Comparison of ENCODE assay signal across 2 cellular contexts in the genomic region with DNA sequence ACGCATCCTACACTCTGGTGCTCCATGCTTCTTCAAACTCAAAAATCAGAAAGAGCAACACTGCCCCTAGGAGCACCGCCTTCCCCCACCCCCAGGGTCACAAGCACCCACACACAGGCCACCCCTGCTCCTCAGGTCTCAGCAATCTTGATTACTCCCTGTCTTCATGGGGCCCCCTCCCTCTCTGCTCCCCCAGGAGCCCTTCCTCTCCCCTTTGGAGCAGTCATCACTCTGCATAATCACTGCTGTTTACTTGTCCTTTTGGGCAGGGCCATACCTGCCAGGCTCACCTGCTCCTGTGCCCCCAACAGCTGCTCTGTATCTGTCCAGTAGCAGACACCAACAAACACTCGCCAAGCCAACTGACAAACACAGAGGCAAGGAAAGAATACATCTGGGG.
TF ChIP-seq lines count a peak whose summit lies in the region.

No MANE protein-coding gene starts in this region.

TF ChIP-seq in GM23338, 12 proteins besides CTCF, POLR2A, EP300 and RAD21 (continues in another document):
- TF ChIP-seq, protein P1, sequence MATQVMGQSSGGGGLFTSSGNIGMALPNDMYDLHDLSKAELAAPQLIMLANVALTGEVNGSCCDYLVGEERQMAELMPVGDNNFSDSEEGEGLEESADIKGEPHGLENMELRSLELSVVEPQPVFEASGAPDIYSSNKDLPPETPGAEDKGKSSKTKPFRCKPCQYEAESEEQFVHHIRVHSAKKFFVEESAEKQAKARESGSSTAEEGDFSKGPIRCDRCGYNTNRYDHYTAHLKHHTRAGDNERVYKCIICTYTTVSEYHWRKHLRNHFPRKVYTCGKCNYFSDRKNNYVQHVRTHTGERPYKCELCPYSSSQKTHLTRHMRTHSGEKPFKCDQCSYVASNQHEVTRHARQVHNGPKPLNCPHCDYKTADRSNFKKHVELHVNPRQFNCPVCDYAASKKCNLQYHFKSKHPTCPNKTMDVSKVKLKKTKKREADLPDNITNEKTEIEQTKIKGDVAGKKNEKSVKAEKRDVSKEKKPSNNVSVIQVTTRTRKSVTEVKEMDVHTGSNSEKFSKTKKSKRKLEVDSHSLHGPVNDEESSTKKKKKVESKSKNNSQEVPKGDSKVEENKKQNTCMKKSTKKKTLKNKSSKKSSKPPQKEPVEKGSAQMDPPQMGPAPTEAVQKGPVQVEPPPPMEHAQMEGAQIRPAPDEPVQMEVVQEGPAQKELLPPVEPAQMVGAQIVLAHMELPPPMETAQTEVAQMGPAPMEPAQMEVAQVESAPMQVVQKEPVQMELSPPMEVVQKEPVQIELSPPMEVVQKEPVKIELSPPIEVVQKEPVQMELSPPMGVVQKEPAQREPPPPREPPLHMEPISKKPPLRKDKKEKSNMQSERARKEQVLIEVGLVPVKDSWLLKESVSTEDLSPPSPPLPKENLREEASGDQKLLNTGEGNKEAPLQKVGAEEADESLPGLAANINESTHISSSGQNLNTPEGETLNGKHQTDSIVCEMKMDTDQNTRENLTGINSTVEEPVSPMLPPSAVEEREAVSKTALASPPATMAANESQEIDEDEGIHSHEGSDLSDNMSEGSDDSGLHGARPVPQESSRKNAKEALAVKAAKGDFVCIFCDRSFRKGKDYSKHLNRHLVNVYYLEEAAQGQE (IDR thresholded peaks at IDR 0.05; ENCODE audit: unreplicated experiment) = no peak
- TF ChIP-seq EZH2phosphoT487 (IDR thresholded peaks at IDR 0.05; ENCODE audit: unreplicated experiment) (no peak), EZH2 (IDR thresholded peaks at IDR 0.05; ENCODE audit: low read depth, unreplicated experiment) (no peak), ZNF114 (CRISPR knock-in tag; IDR thresholded peaks at IDR 0.05) (no peak), POLR2AphosphoS5 (IDR thresholded peaks at IDR 0.05; ENCODE audit: low read depth) (no peak), ZNF331 (CRISPR knock-in tag; IDR thresholded peaks at IDR 0.05; ENCODE audit: low read depth) (no peak), ZNF462 (CRISPR knock-in tag; IDR thresholded peaks at IDR 0.05) (no peak), JUNB (IDR thresholded peaks at IDR 0.05; ENCODE audit: unreplicated experiment) (no peak), CREB1 (CRISPR knock-in tag; IDR thresholded peaks at IDR 0.05; ENCODE audit: low read depth) (no peak), STAT1 (IDR thresholded peaks at IDR 0.05; ENCODE audit: unreplicated experiment) (no peak)

TF ChIP-seq in IMR-90, 13 proteins besides CTCF, POLR2A, EP300 and RAD21:
- TF ChIP-seq, protein P2, sequence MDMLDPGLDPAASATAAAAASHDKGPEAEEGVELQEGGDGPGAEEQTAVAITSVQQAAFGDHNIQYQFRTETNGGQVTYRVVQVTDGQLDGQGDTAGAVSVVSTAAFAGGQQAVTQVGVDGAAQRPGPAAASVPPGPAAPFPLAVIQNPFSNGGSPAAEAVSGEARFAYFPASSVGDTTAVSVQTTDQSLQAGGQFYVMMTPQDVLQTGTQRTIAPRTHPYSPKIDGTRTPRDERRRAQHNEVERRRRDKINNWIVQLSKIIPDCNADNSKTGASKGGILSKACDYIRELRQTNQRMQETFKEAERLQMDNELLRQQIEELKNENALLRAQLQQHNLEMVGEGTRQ (IDR thresholded peaks at IDR 0.05; ENCODE audit: low read depth, low read length) = no peak
